Comparison of ENCODE assay signal across 11 cellular contexts in the genomic region with DNA sequence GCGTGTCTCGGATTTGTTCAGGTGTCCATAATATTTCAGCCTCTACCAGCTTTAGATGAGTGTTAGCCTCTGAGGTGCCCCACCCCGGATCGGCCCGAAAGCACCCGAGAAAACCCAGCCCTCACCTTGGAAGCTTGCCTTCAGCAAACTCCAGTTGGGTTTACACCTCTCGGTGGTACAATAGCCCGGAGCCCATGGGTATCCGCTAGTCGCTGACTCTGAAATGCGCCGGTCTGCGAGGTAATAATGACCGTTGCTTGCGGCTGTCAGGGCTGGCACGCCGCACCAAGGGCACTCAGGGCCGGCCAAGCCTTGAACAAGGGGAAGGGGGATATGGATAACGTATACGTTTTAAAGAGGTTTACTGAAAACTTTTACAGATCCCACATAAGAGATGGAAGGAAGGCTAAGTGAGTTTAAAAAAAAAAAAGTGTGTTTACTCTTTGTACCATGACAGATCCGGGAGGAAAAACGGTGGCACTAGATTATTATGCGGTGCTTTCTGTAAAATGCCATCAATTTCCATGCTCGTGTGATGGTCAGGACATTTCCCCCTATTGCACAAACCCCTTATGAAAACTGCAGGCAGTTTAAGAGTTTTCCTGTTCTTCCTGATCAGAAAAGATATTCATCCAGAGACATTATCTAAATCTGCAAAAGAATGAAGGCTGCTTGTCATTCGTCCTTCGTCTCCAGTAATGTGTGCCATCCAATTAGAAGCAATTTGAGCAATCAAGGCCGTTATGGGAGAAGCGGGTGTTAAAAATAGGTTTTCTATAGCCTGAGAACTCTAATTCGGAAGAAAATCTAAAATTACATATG.
A peak's percentile ranks its signal among the peaks of the same experiment; 100 is the strongest.
DNase-seq lines count a peak whose midpoint lies in the region; ATAC-seq and TF ChIP-seq lines count a peak whose summit lies in the region.
"Had no signal": no experiment of that assay in that cellular context is flagged by ENCODE, and none has a peak within 500 bp of the region (broad histone marks: within the 10 kb centered on the region; RNA-seq: fewer than 3 reads in every experiment).

No MANE protein-coding gene starts in this region.

- H3K4me1 Mint-ChIP-seq in CD4-positive, alpha-beta T cell (ENCODE audit: low read depth): peaks cover 8% of the 10 kb centered on the region
- H3K4me1 Mint-ChIP-seq in progenitor cell of endocrine pancreas (ENCODE audit: low read depth) (peaks cover 8% of the 10 kb centered on the region), osteocyte (ENCODE audit: unreplicated experiment) (no peaks in the 10 kb centered on the region)
- peaks cover 5% of the 10 kb centered on the region for H3K4me1 Mint-ChIP-seq in activated T-helper 17 cell treated with anti-CD3 and anti-CD28 coated beads, Interleukin-2, amount 50 U/mL, for 72 hours

- H3F3A ChIP-seq in MM.1S (ENCODE audit: insufficient read depth, low read length): peaks cover 6% of the 10 kb centered on the region; the same call in 1 of the 2 replicates

- H2AFZ ChIP-seq in MM.1S (ENCODE audit: low read length): peak overlapping the region; percentile 68

- peaks cover 6% of the 10 kb centered on the region for H3K9me3 Mint-ChIP-seq in CD4-positive, alpha-beta T cell
- no peaks in the 10 kb centered on the region for H3K9me3 Mint-ChIP-seq in progenitor cell of endocrine pancreas (ENCODE audit: low read depth)
- peaks cover 3% of the 10 kb centered on the region for H3K9me3 Mint-ChIP-seq in activated T-helper 17 cell treated with anti-CD3 and anti-CD28 coated beads, Interleukin-2, amount 50 U/mL, for 72 hours
- no peaks in the 10 kb centered on the region for H3K9me3 Mint-ChIP-seq in osteocyte (ENCODE audit: unreplicated experiment)
- H3K9me3 Mint-ChIP-seq: effector memory CD8-positive, alpha-beta T cell had no signal

- H3K4me1 ChIP-seq in MM.1S (ENCODE audit: low read length): no peaks in the 10 kb centered on the region
- peaks cover 17% of the 10 kb centered on the region for H3K4me1 ChIP-seq in HAP-1

- POLR2A ChIA-PET in CD4-positive, alpha-beta T cell (lab: Charles Lee): no interaction called here

- H3K4me3 ChIP-seq in MM.1S (ENCODE audit: low read length): peak overlapping the region; percentile 78
- H3K4me3 ChIP-seq in HAP-1: no peak overlapping the region

- H3K27me3 ChIP-seq in CD4-positive, alpha-beta T cell (ENCODE audit: control insufficient read depth, insufficient read depth, low read length): peaks cover 75% of the 10 kb centered on the region
- H3K27me3 ChIP-seq in MM.1S (replicated peaks; ENCODE audit: insufficient read depth, low read length) (no peaks in the 10 kb centered on the region), HAP-1 (ENCODE audit: low read depth) (no peaks in the 10 kb centered on the region)

- in situ Hi-C loops in HAP-1 (cut with MboI; ENCODE audit: low sequenced_read_pairs): loop anchor here (5.0 to 25.0 kb wide), 2 partner anchors 357 to 533 kb away; no protein-coding TSS in a partner anchor

- no peak for ATAC-seq in CD4-positive, alpha-beta T cell (ENCODE audit: poor library complexity)
- ATAC-seq in activated T-helper 17 cell treated with anti-CD3 and anti-CD28 coated beads, Interleukin-2, amount 50 U/mL, for 72 hours (replicated peaks): no peak
- ATAC-seq in HG03520 (IDR thresholded peaks at IDR 0.05; ENCODE audit: unreplicated experiment): no peak
- ATAC-seq: effector memory CD8-positive, alpha-beta T cell had no signal

- no peaks in the 10 kb centered on the region for H4K20me1 ChIP-seq in MM.1S (ENCODE audit: insufficient read depth, low read length)

- no peaks in the 10 kb centered on the region for H3K9me2 ChIP-seq in MM.1S (replicated peaks; ENCODE audit: insufficient read depth, low read length)

- CTCF ChIA-PET in CD4-positive, alpha-beta T cell (lab: Charles Lee): no interaction called here

- no peak for TF ChIP-seq CTCF in CD4-positive, alpha-beta T cell (IDR thresholded peaks at IDR 0.05)
- no peak for TF ChIP-seq CTCF in MM.1S (IDR thresholded peaks at IDR 0.05; ENCODE audit: low read length)
- TF ChIP-seq CTCF in progenitor cell of endocrine pancreas (IDR thresholded peaks at IDR 0.05; ENCODE audit: unreplicated experiment): no peak
- TF ChIP-seq CTCF in osteocyte (IDR thresholded peaks at IDR 0.05): no peak

- H3K27ac Mint-ChIP-seq in CD4-positive, alpha-beta T cell: no peak overlapping the region
- H3K27ac Mint-ChIP-seq in progenitor cell of endocrine pancreas (no peak overlapping the region), osteocyte (ENCODE audit: unreplicated experiment) (no peak overlapping the region)
- no peak overlapping the region for H3K27ac Mint-ChIP-seq in activated T-helper 17 cell treated with anti-CD3 and anti-CD28 coated beads, Interleukin-2, amount 50 U/mL, for 72 hours
- H3K27ac Mint-ChIP-seq: effector memory CD8-positive, alpha-beta T cell had no signal

- H3K4me3 Mint-ChIP-seq in CD4-positive, alpha-beta T cell: peak overlapping the region; percentile 40
- no peak overlapping the region for H3K4me3 Mint-ChIP-seq in progenitor cell of endocrine pancreas (ENCODE audit: low read depth)
- H3K4me3 Mint-ChIP-seq in activated T-helper 17 cell treated with anti-CD3 and anti-CD28 coated beads, Interleukin-2, amount 50 U/mL, for 72 hours: no peak overlapping the region
- no peak overlapping the region for H3K4me3 Mint-ChIP-seq in osteocyte (ENCODE audit: unreplicated experiment)

- no peak overlapping the region; the same call in 1 of the 2 replicates for H3K9ac ChIP-seq in MM.1S (ENCODE audit: low read length)

- peak overlapping the region; percentile 100; the same call in 1 of the 2 replicates for H3K4me2 ChIP-seq in MM.1S (ENCODE audit: low read depth, low read length)

- no peaks in the 10 kb centered on the region for H3K36me3 Mint-ChIP-seq in CD4-positive, alpha-beta T cell (ENCODE audit: low read depth)
- H3K36me3 Mint-ChIP-seq in progenitor cell of endocrine pancreas (ENCODE audit: insufficient read depth) (no peaks in the 10 kb centered on the region), osteocyte (ENCODE audit: unreplicated experiment) (no peaks in the 10 kb centered on the region)
- no peaks in the 10 kb centered on the region for H3K36me3 Mint-ChIP-seq in activated T-helper 17 cell treated with anti-CD3 and anti-CD28 coated beads, Interleukin-2, amount 50 U/mL, for 72 hours (ENCODE audit: low read depth)

- peaks cover 23% of the 10 kb centered on the region for H3K27me3 Mint-ChIP-seq in CD4-positive, alpha-beta T cell
- H3K27me3 Mint-ChIP-seq in progenitor cell of endocrine pancreas (peaks cover 20% of the 10 kb centered on the region), osteocyte (ENCODE audit: unreplicated experiment) (peaks cover 31% of the 10 kb centered on the region)
- H3K27me3 Mint-ChIP-seq in activated T-helper 17 cell treated with anti-CD3 and anti-CD28 coated beads, Interleukin-2, amount 50 U/mL, for 72 hours: peaks cover 39% of the 10 kb centered on the region

- intact Hi-C loops in CD4-positive, alpha-beta T cell (cut with DNase I, micrococcal nuclease): loop anchor here (5.0 to 10.0 kb wide), 3 partner anchors 120 to 538 kb away; a partner anchor contains a TSS

- H3K9me3 ChIP-seq in CD4-positive, alpha-beta T cell (ENCODE audit: control insufficient read depth, low read length): peaks cover 27% of the 10 kb centered on the region
- H3K9me3 ChIP-seq in MM.1S (replicated peaks; ENCODE audit: insufficient read depth, low read length): no peaks in the 10 kb centered on the region
- H3K9me3 ChIP-seq in HAP-1: no peaks in the 10 kb centered on the region
- H3K9me3 ChIP-seq: right atrium auricular region had no signal

- DNase-seq in CD4-positive, alpha-beta T cell: no peak
- no peak for DNase-seq in MM.1S
- peak; percentile 0 for DNase-seq in fibroblast of peridontal ligament (ENCODE audit: extremely low read depth)
- peak; percentile 21 for DNase-seq in progenitor cell of endocrine pancreas (ENCODE audit: low spot score, unreplicated experiment)
- no peak for DNase-seq in HAP-1 (ENCODE audit: low spot score in 2 of 2)
- DNase-seq in osteocyte (ENCODE audit: extremely low spot score, unreplicated experiment): no peak
- DNase-seq: effector memory CD8-positive, alpha-beta T cell; NCI-H774 had no signal

- no peak overlapping the region for H3K27ac ChIP-seq in CD4-positive, alpha-beta T cell (ENCODE audit: low read depth, low read length)
- H3K27ac ChIP-seq in MM.1S (ENCODE audit: low read length): no peak overlapping the region
- H3K27ac ChIP-seq: right atrium auricular region had no signal

- H3K79me2 ChIP-seq in MM.1S (ENCODE audit: low read length): no peaks in the 10 kb centered on the region

- H3K36me3 ChIP-seq in MM.1S (replicated peaks; ENCODE audit: insufficient read depth, low read length) (no peaks in the 10 kb centered on the region), HAP-1 (replicated peaks) (no peaks in the 10 kb centered on the region)
- H3K36me3 ChIP-seq: right atrium auricular region had no signal

Comparison
In these comparisons a context has a peak if more than half of its experiments do, and no peak if none do; other contexts are left out.
1. DNase-seq: peak in fibroblast of peridontal ligament (single experiment) and progenitor cell of endocrine pancreas (single experiment); none in CD4-positive, alpha-beta T cell (0 of 10), MM.1S (single experiment), HAP-1 (0 of 2) and osteocyte (single experiment).